In the genomic region with DNA sequence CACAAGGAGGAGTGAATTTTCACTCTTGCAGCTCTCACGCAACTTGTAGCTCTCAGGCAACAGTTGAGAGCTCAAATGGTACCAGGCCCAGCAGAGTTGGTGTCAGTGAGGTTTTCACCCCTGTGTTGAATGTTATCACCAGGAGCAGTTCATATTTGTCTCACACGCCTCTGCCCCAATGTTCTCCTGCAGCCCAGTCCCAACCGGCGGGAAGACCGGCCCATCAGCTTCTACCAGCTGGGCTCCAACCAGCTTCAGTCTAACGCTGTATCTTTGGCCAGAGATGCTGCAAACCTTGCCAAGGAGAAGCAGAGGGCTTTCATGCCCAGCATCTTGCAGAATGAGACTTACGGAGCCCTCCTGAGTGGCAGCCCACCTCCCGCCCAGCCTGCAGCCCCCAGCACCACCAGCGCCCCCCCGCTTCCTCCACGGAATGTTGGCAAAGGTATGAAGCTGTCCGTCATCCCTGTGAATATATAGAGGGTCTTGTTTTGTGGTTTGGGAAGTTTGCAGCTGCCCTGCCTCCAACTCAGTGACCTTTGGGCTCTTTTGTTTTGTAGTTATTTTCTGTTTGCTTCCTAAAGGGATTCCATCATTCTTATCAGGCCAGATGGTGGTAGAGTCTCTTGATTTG, we compare ENCODE assay signal across 20 cellular contexts. TPM values are rescaled to one million over a fixed set of nuclear protein-coding genes. Genes with fewer than 3 reads are reported as not detected.
A peak's percentile ranks its signal among the peaks of the same experiment; 100 is the strongest.
DNase-seq lines count a peak whose midpoint lies in the region; ATAC-seq and TF ChIP-seq lines count a peak whose summit lies in the region.
"Had no signal": no experiment of that assay in that cellular context is flagged by ENCODE, and none has a peak within 500 bp of the region (broad histone marks: within the 10 kb centered on the region; RNA-seq: fewer than 3 reads in every experiment).

No MANE protein-coding gene starts in this region.

- H3K4me1 ChIP-seq in trophoblast cell (ENCODE audit: control insufficient read depth in 1 of 2, insufficient read depth in 2 of 2, low read length in 2 of 2) (peaks cover 13 to 15% of the 10 kb centered on the region in 2 experiments), transverse colon (no peaks in the 10 kb centered on the region)
- H3K4me1 ChIP-seq: Caco-2, HAP-1 had no signal

- H3K4me2 ChIP-seq in trophoblast cell (ENCODE audit: low read length): no peak overlapping the region

- no peak overlapping the region for H3K4ac ChIP-seq in trophoblast cell (ENCODE audit: low read depth, low read length)

- TF ChIP-seq CTCF in RWPE1 (conservative IDR thresholded peaks at IDR 0.05; ENCODE audit: low read depth) (no peak), transverse colon (IDR thresholded peaks at IDR 0.05) (no peak)

- in situ Hi-C loops in transverse colon (cut with MboI; ENCODE audit: low pct_ligation_motif_present in 1 of 4, low pct_unique_long_range_greater_than_20kb in 1 of 4, low sequenced_read_pairs in 3 of 4): no loop called here

- no peak for ATAC-seq in Right ventricle myocardium superior (ENCODE audit: poor library complexity)

- no peak overlapping the region for H3K23ac ChIP-seq in trophoblast cell (ENCODE audit: low read length)

- H2BK12ac ChIP-seq in trophoblast cell (ENCODE audit: low read length): no peak overlapping the region

- H3K27ac Mint-ChIP-seq in immature natural killer cell: no peak overlapping the region
- H3K27ac Mint-ChIP-seq: CD4-positive, alpha-beta T cell had no signal

- H4K91ac ChIP-seq in trophoblast cell (ENCODE audit: low read depth, low read length): peak overlapping the region; percentile 37

- POLR2A ChIA-PET in RWPE1 (lab: Yijun Ruan, JAX; ENCODE audit: low non-redundant PET): no interaction called here

- H3K18ac ChIP-seq in trophoblast cell (ENCODE audit: low read length): no peak overlapping the region

- H3K79me2 ChIP-seq in trophoblast cell (ENCODE audit: control insufficient read depth, insufficient read depth, low read length, poor library complexity): no peaks in the 10 kb centered on the region

- H3K27ac ChIP-seq in RWPE1 (peak overlapping the region; percentile 95), trophoblast cell (ENCODE audit: low read depth, low read length) (no peak overlapping the region), transverse colon (peak overlapping the region in 3 of 4 donors; percentile 22 to 60 (median 26))
- H3K27ac ChIP-seq: GM23248 had no signal

- no peak overlapping the region for H2AK5ac ChIP-seq in trophoblast cell (ENCODE audit: low read length)

- no peak for TF ChIP-seq EP300 in transverse colon (IDR thresholded peaks at IDR 0.05; ENCODE audit: low read depth)

- intact Hi-C loops in transverse colon (cut with DNase I; ENCODE audit: low total_unique reads) (no loop called here), Right ventricle myocardium superior (cut with DNase I) (no loop called here)

- H3K27me3 Mint-ChIP-seq in immature natural killer cell (ENCODE audit: low read depth in 3 of 3): peaks cover 0 to 2% (median 0%) of the 10 kb centered on the region in 3 donors
- H3K27me3 Mint-ChIP-seq: CD4-positive, alpha-beta T cell had no signal

- no peak overlapping the region for H3K14ac ChIP-seq in trophoblast cell (ENCODE audit: low read length)

- no peak overlapping the region for H4K12ac ChIP-seq in trophoblast cell (ENCODE audit: low read depth, low read length)

- H2AFZ ChIP-seq in trophoblast cell (ENCODE audit: insufficient read depth, low read length, poor library complexity): no peak overlapping the region
- H2AFZ ChIP-seq: GM23248 had no signal

- no peak overlapping the region for H3K4me3 Mint-ChIP-seq in immature natural killer cell
- H3K4me3 Mint-ChIP-seq: CD4-positive, alpha-beta T cell had no signal

- H3K36me3 Mint-ChIP-seq in immature natural killer cell: no peaks in the 10 kb centered on the region

- no peak overlapping the region for H2BK5ac ChIP-seq in trophoblast cell (ENCODE audit: low read depth, low read length, poor library complexity)

- no peaks in the 10 kb centered on the region for H3K27me3 ChIP-seq in trophoblast cell (ENCODE audit: insufficient read depth, low read length)
- no peaks in the 10 kb centered on the region for H3K27me3 ChIP-seq in transverse colon

- H3K79me1 ChIP-seq in trophoblast cell (ENCODE audit: low read length): peaks cover 5% of the 10 kb centered on the region

- H3K9me3 ChIP-seq in trophoblast cell (ENCODE audit: insufficient read depth, low read depth, low read length) (no peaks in the 10 kb centered on the region), transverse colon (no peaks in the 10 kb centered on the region)
- H3K9me3 ChIP-seq: Caco-2, HAP-1 had no signal

- DNase-seq in RWPE1 (ENCODE audit: low spot score) (no peak), islet precursor cell (peak; percentile 34), trophoblast cell (no peak), transverse colon (no peak), glomerular visceral epithelial cell (ENCODE audit: extremely low spot score) (no peak), immature natural killer cell (no peak), Right ventricle myocardium superior (no peak)
- DNase-seq: Caco-2; CD4-positive, alpha-beta T cell; DMS153; GF-D8; GM23248; Kasumi-1; MM.1S; NCI-H1105; NCI-H2227 treated with DMSO at 0.1 percent for 48 hours; NCI-H510A treated with DMSO at 0.1 percent for 48 hours; NCI-H774; SHP77 treated with DMSO at 0.1 percent for 48 hours had no signal

- no CpG with 5 or more reads among the region's 12 CpGs for WGBS in trophoblast cell (ENCODE audit: extremely low coverage, insufficient coverage, insufficient read length)
- 90 to 100% methylated on average over 1 to 12 of the region's 12 CpGs for WGBS in transverse colon (ENCODE audit: low coverage in 1 of 2), 2 donors

- no peak overlapping the region for H3K4me3 ChIP-seq in trophoblast cell (ENCODE audit: low read depth, low read length)
- H3K4me3 ChIP-seq in transverse colon: no peak overlapping the region
- H3K4me3 ChIP-seq: GM23248, HAP-1 had no signal

- H3K36me3 ChIP-seq in trophoblast cell (ENCODE audit: control insufficient read depth in 1 of 2, insufficient read depth in 2 of 2, low read length in 2 of 2): peaks cover 34 to 47% of the 10 kb centered on the region in 2 experiments
- peaks cover 0 to 24% (median 3%) of the 10 kb centered on the region in 4 donors for H3K36me3 ChIP-seq in transverse colon

- no peak overlapping the region for H3K9ac ChIP-seq in trophoblast cell (ENCODE audit: low read length)
- H3K9ac ChIP-seq: GM23248 had no signal

- H3K4me1 Mint-ChIP-seq in immature natural killer cell: no peaks in the 10 kb centered on the region

- CTCF ChIA-PET in RWPE1 (lab: Yijun Ruan, JAX): interaction anchor here (0.5 kb wide), 1 partner anchor 13 kb away, joined by 3 read pairs; no protein-coding TSS in a partner anchor

- TF ChIP-seq POLR2A in transverse colon (IDR thresholded peaks at IDR 0.05): no peak

- H2BK120ac ChIP-seq in trophoblast cell (ENCODE audit: insufficient read depth, low read length, poor library complexity): no peak overlapping the region

- H4K8ac ChIP-seq in trophoblast cell (ENCODE audit: low read depth, low read length): peak overlapping the region; percentile 7

- no peaks in the 10 kb centered on the region for H3K9me3 Mint-ChIP-seq in immature natural killer cell
- H3K9me3 Mint-ChIP-seq: CD4-positive, alpha-beta T cell had no signal

RNA-seq across cellular contexts. Expression of gene ITGB1BP1, which starts 35.1 kb away (rescaled TPM):
- polyA plus RNA-seq in trophoblast cell (2013): 114 and 121 TPM in 2 replicates
- total RNA-seq in transverse colon (10 to 100 TPM; 10.7 to 27.7 (median 21.7) TPM), Right ventricle myocardium superior (97.0 TPM)
- 100 to 1,000 TPM; 157 to 212 (median 204) TPM for polyA plus RNA-seq in immature natural killer cell

RNA-seq across cellular contexts. Expression of gene CPSF3, which starts 35.2 kb away (rescaled TPM):
- 39.8 and 40.8 TPM in 2 replicates for polyA plus RNA-seq in trophoblast cell (2013)
- total RNA-seq in transverse colon (100 to 1,000 TPM in 1 of 4 donors, 10 to 100 TPM in 3; 17.6 to 173 (median 22.2) TPM), Right ventricle myocardium superior (14.0 TPM)
- 10 to 100 TPM; 22.1 to 48.0 (median 35.2) TPM for polyA plus RNA-seq in immature natural killer cell
